Comparison of ENCODE assay signal across 9 cellular contexts in genomic region chr16:50273888-50274770, GRCh38. TPM values are rescaled to one million over a fixed set of nuclear protein-coding genes. Genes with fewer than 3 reads are reported as not detected.
DNase-seq lines count a peak whose midpoint lies in the region; ATAC-seq and TF ChIP-seq lines count a peak whose summit lies in the region.
"Had no signal": no experiment of that assay in that cellular context is flagged by ENCODE, and none has a peak within 500 bp of the region (broad histone marks: within the 10 kb centered on the region; RNA-seq: fewer than 3 reads in every experiment).

No MANE protein-coding gene starts in this region.

- H3K4me3 ChIP-seq in stomach = peak overlapping the region; percentile 18 to 35 (median 34)

- no peak for TF ChIP-seq EP300 in stomach (IDR thresholded peaks at IDR 0.05)

- DNase-seq in Right ventricle myocardium superior (peak; percentile 51), Right ventricle myocardium inferior (ENCODE audit: missing footprints) (no peak), cardiac septum (ENCODE audit: low spot score) (peak; percentile 81), stomach (no peak), NCI-H1048 (lab: John Stamatoyannopoulos, UW) (no peak)
- peak in 3 of 4 experiments; percentile 28 to 60 (median 45) for DNase-seq in activated CD4-positive, CD25-positive, alpha-beta regulatory T cell (lab: John Stamatoyannopoulos, UW)

- TF ChIP-seq POLR2A in stomach (IDR thresholded peaks at IDR 0.05) = no peak

- H3K4me1 ChIP-seq in stomach = peaks cover 0 to 60% (median 2%) of the 10 kb centered on the region in 4 donors
- H3K4me1 ChIP-seq: parathyroid adenoma had no signal

- intact Hi-C loops in Right ventricle myocardium superior (cut with DNase I) = no loop called here
- intact Hi-C loops in Right ventricle myocardium inferior (cut with DNase I) = no loop called here
- intact Hi-C loops in cardiac septum (cut with DNase I) = no loop called here
- intact Hi-C loops in stomach (cut with DNase I; ENCODE audit: low total_unique reads) = no loop called here

- 57 to 73% (median 69%) methylated on average over 24 to 28 of the region's 28 CpGs for WGBS in stomach, 5 donors

- H3K36me3 ChIP-seq in stomach = no peaks in the 10 kb centered on the region

- H3K9me3 ChIP-seq in stomach = no peaks in the 10 kb centered on the region

- TF ChIP-seq CTCF in stomach (IDR thresholded peaks at IDR 0.05) = no peak

- H3K27me3 ChIP-seq in stomach = no peaks in the 10 kb centered on the region

- peak; percentile 36 for ATAC-seq in Right ventricle myocardium superior (ENCODE audit: poor library complexity)
- ATAC-seq in Right ventricle myocardium inferior = no peak
- ATAC-seq in HG03354 (IDR thresholded peaks at IDR 0.05; ENCODE audit: poor library complexity, severe bottlenecking, unreplicated experiment) = peak; percentile 77
- no peak for ATAC-seq in HG02970 (IDR thresholded peaks at IDR 0.05; ENCODE audit: low FRiP score, unreplicated experiment)

- peak overlapping the region; percentile 43 to 84 (median 74) for H3K27ac ChIP-seq in stomach
- H3K27ac ChIP-seq: parathyroid adenoma had no signal

RNA-seq across cellular contexts. Expression of gene ADCY7, which starts 7.8 kb away (rescaled TPM):
- 9.3 TPM for total RNA-seq in Right ventricle myocardium superior
- 11.7 TPM for total RNA-seq in Right ventricle myocardium inferior
- 6.2 TPM for total RNA-seq in cardiac septum
- 100 to 1,000 TPM in 1 of 5 donors, 10 to 100 TPM in 4; 15.1 to 216 (median 33.3) TPM for total RNA-seq in stomach
- 1 to 10 TPM in 2 of 3 donors, under 1 TPM in 1; 0.76 to 4.4 (median 3.7) TPM for polyA plus RNA-seq in stomach

Comparison
In these comparisons a context has a peak if more than half of its experiments do, and no peak if none do; other contexts are left out.
1. ATAC-seq: peak in Right ventricle myocardium superior (single experiment) and HG03354 (single experiment); none in Right ventricle myocardium inferior (single experiment) and HG02970 (single experiment).
2. DNase-seq: peak in Right ventricle myocardium superior (single experiment), activated CD4-positive, CD25-positive, alpha-beta regulatory T cell (3 of 4) and cardiac septum (single experiment); none in Right ventricle myocardium inferior (single experiment), stomach (single experiment) and NCI-H1048 (single experiment).